Comparison of ENCODE assay signal across 8 cellular contexts in genomic region chr12:15534322-15534721, GRCh38.
DNase-seq lines count a peak whose midpoint lies in the region; ATAC-seq and TF ChIP-seq lines count a peak whose summit lies in the region.

No MANE protein-coding gene starts in this region.

- no peak for TF ChIP-seq CTCF in suprapubic skin (IDR thresholded peaks at IDR 0.05)
- no peak for TF ChIP-seq CTCF in tibial nerve (IDR thresholded peaks at IDR 0.05)

- H3K27ac ChIP-seq in suprapubic skin (peak overlapping the region; percentile 79), tibial nerve (peak overlapping the region in 2 of 4 donors; percentile 36 to 56)

- peaks cover 13% of the 10 kb centered on the region for H3K4me1 ChIP-seq in suprapubic skin
- H3K4me1 ChIP-seq in tibial nerve: peaks cover 0 to 4% (median 0%) of the 10 kb centered on the region in 4 donors

- H3K4me1 Mint-ChIP-seq in effector memory CD8-positive, alpha-beta T cell (ENCODE audit: low read depth in 2 of 2): peaks cover 9% of the 10 kb centered on the region in 2 donors

- peak overlapping the region; percentile 39 to 66 for H3K4me3 Mint-ChIP-seq in effector memory CD8-positive, alpha-beta T cell

- no peak overlapping the region for H3K4me3 ChIP-seq in suprapubic skin
- no peak overlapping the region for H3K4me3 ChIP-seq in tibial nerve

- peak; percentile 58 for ATAC-seq in GM18517 (IDR thresholded peaks at IDR 0.05; ENCODE audit: unreplicated experiment)
- ATAC-seq in effector memory CD8-positive, alpha-beta T cell (replicated peaks): peak; percentile 70

- H3K27me3 ChIP-seq in suprapubic skin (no peaks in the 10 kb centered on the region), tibial nerve (no peaks in the 10 kb centered on the region)

- H3K27me3 Mint-ChIP-seq in effector memory CD8-positive, alpha-beta T cell: no peaks in the 10 kb centered on the region

- TF ChIP-seq EP300 in suprapubic skin (IDR thresholded peaks at IDR 0.05): no peak
- no peak for TF ChIP-seq EP300 in tibial nerve (IDR thresholded peaks at IDR 0.05)

- DNase-seq in H4 (ENCODE audit: low spot score) (peak; percentile 57), MV-4-11 (lab: John Stamatoyannopoulos, UW) (peak; percentile 89), suprapubic skin (ENCODE audit: low spot score in 2 of 2) (no peak), mesenteric fat pad (ENCODE audit: low spot score) (no peak), mucosa of gallbladder (ENCODE audit: low spot score) (no peak), tibial nerve (ENCODE audit: low spot score in 2 of 2) (no peak)
- DNase-seq in effector memory CD8-positive, alpha-beta T cell: peak in 1 of 3 experiments; percentile 3

- H3K36me3 Mint-ChIP-seq in effector memory CD8-positive, alpha-beta T cell (ENCODE audit: insufficient read depth): no peaks in the 10 kb centered on the region

- H3K9me3 Mint-ChIP-seq in effector memory CD8-positive, alpha-beta T cell: no peaks in the 10 kb centered on the region

- no peak for TF ChIP-seq POLR2A in suprapubic skin (IDR thresholded peaks at IDR 0.05)
- TF ChIP-seq POLR2A in tibial nerve (IDR thresholded peaks at IDR 0.05): no peak

- no peaks in the 10 kb centered on the region for H3K36me3 ChIP-seq in suprapubic skin
- H3K36me3 ChIP-seq in tibial nerve: no peaks in the 10 kb centered on the region

- H3K9me3 ChIP-seq in suprapubic skin: no peaks in the 10 kb centered on the region
- H3K9me3 ChIP-seq in tibial nerve: no peaks in the 10 kb centered on the region

- H3K27ac Mint-ChIP-seq in effector memory CD8-positive, alpha-beta T cell: peak overlapping the region in 1 of 2 donors; percentile 77

- WGBS in suprapubic skin: 70% methylated on average over 3 of the region's 3 CpGs
- 65 to 78% methylated on average over 3 of the region's 3 CpGs for WGBS in tibial nerve, 2 donors

Comparison
In these comparisons a context has a peak if more than half of its experiments do, and no peak if none do; other contexts are left out.
1. DNase-seq: peak in H4 (single experiment) and MV-4-11 (single experiment); none in suprapubic skin (0 of 2), mesenteric fat pad (single experiment), mucosa of gallbladder (single experiment) and tibial nerve (0 of 2).